ENCODE assay signal across 19 cellular contexts in the genomic region with DNA sequence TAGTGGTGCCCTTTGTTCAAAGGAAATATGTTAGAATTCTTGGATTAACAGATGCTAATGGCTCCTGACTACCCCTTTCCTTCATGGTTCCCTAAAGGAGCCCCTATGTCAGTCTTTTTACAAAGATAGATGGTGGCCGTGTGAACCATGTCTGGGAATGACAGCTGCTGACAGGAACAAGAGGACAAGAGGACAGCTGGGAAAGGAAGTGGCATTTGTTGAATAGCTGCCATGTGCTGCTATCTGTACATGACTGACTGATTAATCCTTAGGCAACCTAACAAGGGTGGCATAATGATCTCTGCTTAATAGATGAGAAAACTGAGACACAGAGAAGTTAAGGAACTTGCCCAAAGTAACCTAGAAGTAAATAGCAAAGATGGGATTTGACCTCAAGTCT.
A peak's percentile ranks its signal among the peaks of the same experiment; 100 is the strongest.
DNase-seq lines count a peak whose midpoint lies in the region; ATAC-seq and TF ChIP-seq lines count a peak whose summit lies in the region.
"Had no signal": no experiment of that assay in that cellular context is flagged by ENCODE, and none has a peak within 500 bp of the region (broad histone marks: within the 10 kb centered on the region; RNA-seq: fewer than 3 reads in every experiment).

No MANE protein-coding gene starts in this region.

- H4K8ac ChIP-seq in H9 (replicated peaks; ENCODE audit: insufficient read length, low read depth, low read length), result no peak overlapping the region

- H3K56ac ChIP-seq in H9 (ENCODE audit: insufficient read length, low read depth, low read length), result no peak overlapping the region

- no peak for TF ChIP-seq CTCF in H9 (conservative IDR thresholded peaks at IDR 0.05)
- TF ChIP-seq CTCF in heart right ventricle (IDR thresholded peaks at IDR 0.05), result no peak
- no peak for TF ChIP-seq CTCF in nephron (IDR thresholded peaks at IDR 0.05; ENCODE audit: unreplicated experiment in 3 of 3)

- no peak overlapping the region for H4K91ac ChIP-seq in H9 (ENCODE audit: insufficient read length, low read depth, low read length)

- no peak overlapping the region for H2BK12ac ChIP-seq in H9 (ENCODE audit: insufficient read length, low read depth, low read length)

- no peak overlapping the region for H3K9ac ChIP-seq in H9 (ENCODE audit: extremely low read depth, insufficient read length, low read length)
- H3K9ac ChIP-seq: BLaER1 treated with 17β-estradiol and CSF1 and Interleukin-3, amounts not matched to agents 10 nM and 100 nM had no signal

- H3K4me1 ChIP-seq in H9 (ENCODE audit: insufficient read depth, low read length), result peaks cover 15% of the 10 kb centered on the region; the same call in 1 of the 2 replicates
- H3K4me1 ChIP-seq in heart right ventricle, result peaks cover 0 to 28% (median 10%) of the 10 kb centered on the region in 9 donors
- H3K4me1 ChIP-seq: Peyer's patch had no signal

- intact Hi-C loops in heart right ventricle (cut with DNase I), result loop anchor here in 4 of 10 donors (5.0 to 10.0 kb wide), 3 partner anchors 262 to 351 kb away; partner anchors contain the start of gene CTNNB1 (in 2 of the 4)

- H3K79me1 ChIP-seq in H9 (ENCODE audit: insufficient read depth, low read depth, low read length, poor library complexity, severe bottlenecking), result no peaks in the 10 kb centered on the region

- H3K79me2 ChIP-seq in H9 (ENCODE audit: insufficient read depth, low read length), result no peaks in the 10 kb centered on the region

- H3K4ac ChIP-seq in H9 (ENCODE audit: low read depth, low read length), result no peak overlapping the region

- H3K27ac Mint-ChIP-seq in H9, result peak overlapping the region in 2 of 3 experiments; percentile 80 to 91; a peak in 3 of 7 replicates
- H3K27ac Mint-ChIP-seq in nephron, result peak overlapping the region; percentile 43 to 80 (median 58)
- H3K27ac Mint-ChIP-seq: CD8-positive, alpha-beta T cell had no signal

- H4K20me1 ChIP-seq in H9 (ENCODE audit: control insufficient read depth, insufficient read depth, insufficient read length), result no peaks in the 10 kb centered on the region
- H4K20me1 ChIP-seq: BLaER1 treated with 17β-estradiol and CSF1 and Interleukin-3, amounts not matched to agents 10 nM and 100 nM had no signal

- H3K4me1 Mint-ChIP-seq in H9 (peaks cover 40 to 47% of the 10 kb centered on the region in 2 experiments), nephron (peaks cover 36% of the 10 kb centered on the region)

- H3K9me3 ChIP-seq in H9 (ENCODE audit: control insufficient read depth, low read depth, low read length) (no peaks in the 10 kb centered on the region), heart right ventricle (peaks cover 0 to 14% (median 0%) of the 10 kb centered on the region in 11 donors)
- H3K9me3 ChIP-seq: Peyer's patch had no signal

- H3K36me3 Mint-ChIP-seq in H9 (ENCODE audit: insufficient read depth in 1 of 3, low read depth in 3 of 3) (peaks cover 4 to 8% (median 6%) of the 10 kb centered on the region in 3 experiments), nephron (ENCODE audit: low read depth) (no peaks in the 10 kb centered on the region)
- H3K36me3 Mint-ChIP-seq: CD8-positive, alpha-beta T cell had no signal

- ATAC-seq in heart right ventricle, result peak; percentile 31 to 85 (median 64)
- ATAC-seq in HG03378 (IDR thresholded peaks at IDR 0.05; ENCODE audit: unreplicated experiment), result no peak
- ATAC-seq: CD8-positive, alpha-beta T cell; HepG2 had no signal

- H2BK20ac ChIP-seq in H9 (ENCODE audit: low read depth, low read length, poor library complexity, severe bottlenecking), result no peak overlapping the region

- H3K18ac ChIP-seq in H9 (ENCODE audit: insufficient read length, low read depth, low read length), result no peak overlapping the region

- H3T11ph ChIP-seq in H9 (ENCODE audit: low read length), result no peak overlapping the region

- no peak overlapping the region for H4K5ac ChIP-seq in H9 (ENCODE audit: insufficient read length, low read depth, low read length)

- H3K23me2 ChIP-seq in H9 (ENCODE audit: insufficient read length, low read depth, low read length, poor library complexity, severe bottlenecking), result no peaks in the 10 kb centered on the region

- WGBS in H9 (ENCODE audit: extremely low coverage, insufficient read length, low lambda C conversion rate), result no CpG with 5 or more reads among the region's 1 CpG
- 54 to 58% methylated on average over 1 of the region's 1 CpG for WGBS in heart right ventricle, 2 donors

- no peaks in the 10 kb centered on the region for H3K27me3 ChIP-seq in H9 (ENCODE audit: insufficient read depth, low read length)
- no peaks in the 10 kb centered on the region for H3K27me3 ChIP-seq in heart right ventricle
- H3K27me3 ChIP-seq: BLaER1 treated with 17β-estradiol and CSF1 and Interleukin-3, amounts not matched to agents 10 nM and 100 nM; Peyer's patch had no signal

- no peak overlapping the region for H2BK5ac ChIP-seq in H9 (ENCODE audit: insufficient read length, low read length)

- H3K27ac ChIP-seq in H9 (ENCODE audit: insufficient read length, low read depth, low read length) (no peak overlapping the region), heart right ventricle (no peak overlapping the region)
- H3K27ac ChIP-seq: BLaER1 treated with 17β-estradiol and CSF1 and Interleukin-3, amounts not matched to agents 10 nM and 100 nM; Peyer's patch; SK-N-MC had no signal

- no peak overlapping the region for H2BK120ac ChIP-seq in H9 (ENCODE audit: low read depth, low read length, poor library complexity, severe bottlenecking)

- DNase-seq in H9 (no peak), NCI-H524 (lab: John Stamatoyannopoulos, UW) (peak; percentile 29 to 80), heart right ventricle (no peak), dedifferentiated amniotic fluid mesenchymal stem cell (ENCODE audit: extremely low spot score) (no peak), Kasumi-1 (lab: John Stamatoyannopoulos, UW) (no peak)
- DNase-seq: Calu3; CD8-positive, alpha-beta T cell; GOT3; KBM-7; NCI-H187; NCI-H446; NCI-H748 treated with DMSO at 0.1 percent for 48 hours; NK-92 treated with Interleukin-12 subunit alpha and Interleukin-12 subunit beta, amount 100 ng/mL, for 24 hours; Peyer's patch had no signal

- no peak overlapping the region for H3K4me2 ChIP-seq in H9 (ENCODE audit: insufficient read depth, insufficient read length, low read length)
- H3K4me2 ChIP-seq: BLaER1 treated with 17β-estradiol and CSF1 and Interleukin-3, amounts not matched to agents 10 nM and 100 nM had no signal

- H2AFZ ChIP-seq in H9 (ENCODE audit: low read length), result no peak overlapping the region

- no peak overlapping the region for H3K4me3 ChIP-seq in heart right ventricle
- H3K4me3 ChIP-seq: BLaER1 treated with 17β-estradiol and CSF1 and Interleukin-3, amounts not matched to agents 10 nM and 100 nM; Peyer's patch; SK-N-MC had no signal

- no peaks in the 10 kb centered on the region for H3K36me3 ChIP-seq in heart right ventricle
- H3K36me3 ChIP-seq: BLaER1 treated with 17β-estradiol and CSF1 and Interleukin-3, amounts not matched to agents 10 nM and 100 nM; Peyer's patch had no signal

- no peak overlapping the region for H3K23ac ChIP-seq in H9 (ENCODE audit: insufficient read length, low read depth, low read length)

- H3K4me3 Mint-ChIP-seq in H9, result no peak overlapping the region
- H3K4me3 Mint-ChIP-seq in nephron, result peak overlapping the region in 1 of 3 experiments; percentile 24
- H3K4me3 Mint-ChIP-seq: CD8-positive, alpha-beta T cell had no signal

- H3K9me3 Mint-ChIP-seq in H9 (peaks cover 8 to 9% of the 10 kb centered on the region in 2 experiments), nephron (peaks cover 3% of the 10 kb centered on the region)
- H3K9me3 Mint-ChIP-seq: CD8-positive, alpha-beta T cell had no signal

- no peak overlapping the region for H2AK5ac ChIP-seq in H9 (ENCODE audit: insufficient read length, low read length)

- H2BK15ac ChIP-seq in H9 (ENCODE audit: low read depth, low read length), result no peak overlapping the region

- no peak overlapping the region for H3K14ac ChIP-seq in H9 (ENCODE audit: insufficient read depth, low read length)

- peaks cover 2% of the 10 kb centered on the region; the same call in 1 of the 2 replicates for H3K27me3 Mint-ChIP-seq in H9 (ENCODE audit: low read depth)
- H3K27me3 Mint-ChIP-seq in nephron (ENCODE audit: low read depth), result peaks cover 10% of the 10 kb centered on the region

Comparison
In these comparisons a context has a peak if more than half of its experiments do, and no peak if none do; other contexts are left out.
1. DNase-seq: peak in NCI-H524 (2 of 2); none in H9 (single experiment), heart right ventricle (0 of 2), dedifferentiated amniotic fluid mesenchymal stem cell (single experiment) and Kasumi-1 (0 of 2).